Comparison of ENCODE assay signal across 18 cellular contexts in the genomic region with DNA sequence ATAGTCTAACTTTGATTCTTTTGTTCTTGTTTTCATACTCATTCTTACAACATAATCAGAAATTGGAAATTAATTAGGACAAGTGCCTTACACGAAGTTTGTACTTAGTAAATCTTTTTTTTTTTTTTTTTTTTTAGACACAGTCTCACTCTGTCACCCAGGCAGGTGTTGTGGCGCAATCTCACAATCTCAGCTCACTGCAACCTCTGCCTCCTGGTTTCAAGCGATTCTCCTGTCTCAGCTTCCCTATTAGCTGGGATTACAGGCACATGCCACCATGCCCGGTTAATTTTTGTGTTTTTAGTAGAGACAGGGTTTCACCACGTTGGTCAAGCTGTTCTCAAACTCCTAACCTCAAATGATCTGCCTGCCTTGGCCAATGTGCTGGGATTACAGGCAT. TPM values are rescaled to one million over a fixed set of nuclear protein-coding genes. Genes with fewer than 3 reads are reported as not detected.
A peak's percentile ranks its signal among the peaks of the same experiment; 100 is the strongest.
DNase-seq lines count a peak whose midpoint lies in the region; ATAC-seq and TF ChIP-seq lines count a peak whose summit lies in the region.
"Had no signal": no experiment of that assay in that cellular context is flagged by ENCODE, and none has a peak within 500 bp of the region (broad histone marks: within the 10 kb centered on the region; RNA-seq: fewer than 3 reads in every experiment).

No MANE protein-coding gene starts in this region.

- CTCF ChIA-PET in A673 (lab: Charles Lee) = no interaction called here

- no peaks in the 10 kb centered on the region for H3K79me1 ChIP-seq in trophoblast cell (ENCODE audit: low read length)

- intact Hi-C loops in A673 (cut with micrococcal nuclease; ENCODE audit: unreplicated experiment) = no loop called here

- no peaks in the 10 kb centered on the region for H3K27me3 Mint-ChIP-seq in endodermal cell (ENCODE audit: insufficient read depth)
- H3K27me3 Mint-ChIP-seq in activated T-cell treated with anti-CD3 and anti-CD28 coated beads, Interleukin-2, amount 50 U/mL, for 24 hours = no peaks in the 10 kb centered on the region
- H3K27me3 Mint-ChIP-seq: CD4-positive, alpha-beta memory T cell had no signal

- H4K8ac ChIP-seq in trophoblast cell (ENCODE audit: low read depth, low read length) = no peak overlapping the region

- WGBS in endodermal cell (ENCODE audit: insufficient coverage in 1 of 2, insufficient read length in 1 of 2), 2 experiments = 88 to 94% methylated on average over 4 to 5 of the region's 5 CpGs
- WGBS in trophoblast cell (ENCODE audit: extremely low coverage, insufficient coverage, insufficient read length) = no CpG with 5 or more reads among the region's 5 CpGs

- TF ChIP-seq CTCF in WERI-Rb-1 (IDR thresholded peaks at IDR 0.05; ENCODE audit: low read depth, low read length) (no peak), endodermal cell (conservative IDR thresholded peaks at IDR 0.05) (no peak), A673 (conservative IDR thresholded peaks at IDR 0.05; ENCODE audit: low read depth, low read length) (no peak)

- H3K27ac ChIP-seq in WERI-Rb-1 (peak overlapping the region; percentile 71), endodermal cell (ENCODE audit: low read depth, low read length) (no peak overlapping the region), trophoblast cell (ENCODE audit: low read depth, low read length) (no peak overlapping the region), A673 (ENCODE audit: low read depth, low read length, poor library complexity, severe bottlenecking) (no peak overlapping the region)
- H3K27ac ChIP-seq: A549, GM23248 had no signal

- H2BK5ac ChIP-seq in trophoblast cell (ENCODE audit: low read depth, low read length, poor library complexity) = no peak overlapping the region

- H3K36me3 Mint-ChIP-seq in endodermal cell (ENCODE audit: low read depth) = peaks cover 56% of the 10 kb centered on the region
- H3K36me3 Mint-ChIP-seq in activated T-cell treated with anti-CD3 and anti-CD28 coated beads, Interleukin-2, amount 50 U/mL, for 24 hours (ENCODE audit: low read depth) = peaks cover 77% of the 10 kb centered on the region

- H3K36me3 ChIP-seq in WERI-Rb-1 (peaks cover 87% of the 10 kb centered on the region), endodermal cell (ENCODE audit: control insufficient read depth, insufficient read depth, low read length) (peaks cover 43% of the 10 kb centered on the region), trophoblast cell (ENCODE audit: control insufficient read depth in 1 of 2, insufficient read depth in 2 of 2, low read length in 2 of 2) (peaks cover 17 to 23% of the 10 kb centered on the region in 2 experiments), A673 (ENCODE audit: insufficient read depth, low read length, poor library complexity, severe bottlenecking) (peaks cover 62% of the 10 kb centered on the region)

- no peak overlapping the region for H3K4ac ChIP-seq in trophoblast cell (ENCODE audit: low read depth, low read length)

- H3K4me1 ChIP-seq in endodermal cell (ENCODE audit: control insufficient read depth, insufficient read depth, low read length) (no peaks in the 10 kb centered on the region), trophoblast cell (ENCODE audit: control insufficient read depth in 1 of 2, insufficient read depth in 2 of 2, low read length in 2 of 2) (no peaks in the 10 kb centered on the region), A673 (ENCODE audit: insufficient read depth, low read length, poor library complexity, severe bottlenecking) (no peaks in the 10 kb centered on the region)
- H3K4me1 ChIP-seq: A549 had no signal

- H3K9ac ChIP-seq in endodermal cell (ENCODE audit: extremely low read depth, low read length, poor library complexity, severe bottlenecking) (no peak overlapping the region), trophoblast cell (ENCODE audit: low read length) (no peak overlapping the region)
- H3K9ac ChIP-seq: GM23248 had no signal

- no peak for ATAC-seq in GM21381 (IDR thresholded peaks at IDR 0.05; ENCODE audit: unreplicated experiment)
- ATAC-seq: A549 had no signal

- H3K4me3 ChIP-seq in WERI-Rb-1 (ENCODE audit: low read depth, low read length) = no peak overlapping the region
- no peak overlapping the region for H3K4me3 ChIP-seq in endodermal cell (ENCODE audit: low read length)
- no peak overlapping the region for H3K4me3 ChIP-seq in trophoblast cell (ENCODE audit: low read depth, low read length)
- H3K4me3 ChIP-seq in A673 (ENCODE audit: low read depth, low read length, poor library complexity, severe bottlenecking) = no peak overlapping the region
- H3K4me3 ChIP-seq: A549, GM23248 had no signal

- H3K9me3 ChIP-seq in WERI-Rb-1 (ENCODE audit: severe bottlenecking) (peaks cover 4% of the 10 kb centered on the region), endodermal cell (ENCODE audit: control insufficient read depth, low read length) (peaks cover 5% of the 10 kb centered on the region), trophoblast cell (ENCODE audit: insufficient read depth, low read depth, low read length) (peaks cover 3% of the 10 kb centered on the region), A673 (ENCODE audit: low read depth, low read length, poor library complexity, severe bottlenecking) (no peaks in the 10 kb centered on the region)
- H3K9me3 ChIP-seq: A549 had no signal

- no peak overlapping the region for H3K4me3 Mint-ChIP-seq in endodermal cell
- no peak overlapping the region for H3K4me3 Mint-ChIP-seq in activated T-cell treated with anti-CD3 and anti-CD28 coated beads, Interleukin-2, amount 50 U/mL, for 24 hours
- H3K4me3 Mint-ChIP-seq: CD4-positive, alpha-beta memory T cell had no signal

- no peaks in the 10 kb centered on the region for H3K79me2 ChIP-seq in trophoblast cell (ENCODE audit: control insufficient read depth, insufficient read depth, low read length, poor library complexity)

- BruUV-seq in A673 (replicated peaks; lab: Mats Ljungman, UMichigan) = no TSS peak

- H2AFZ ChIP-seq in trophoblast cell (ENCODE audit: insufficient read depth, low read length, poor library complexity) = no peak overlapping the region
- H2AFZ ChIP-seq: GM23248 had no signal

- H3K23ac ChIP-seq in trophoblast cell (ENCODE audit: low read length) = no peak overlapping the region

- H3K4me2 ChIP-seq in trophoblast cell (ENCODE audit: low read length) = no peak overlapping the region
- H3K4me2 ChIP-seq: A549 had no signal

- no peak overlapping the region for H3K14ac ChIP-seq in trophoblast cell (ENCODE audit: low read length)

- no peak overlapping the region for H3K18ac ChIP-seq in trophoblast cell (ENCODE audit: low read length)

- no peak overlapping the region for H3K27ac Mint-ChIP-seq in endodermal cell
- H3K27ac Mint-ChIP-seq in activated T-cell treated with anti-CD3 and anti-CD28 coated beads, Interleukin-2, amount 50 U/mL, for 24 hours = no peak overlapping the region

- DNase-seq in WERI-Rb-1 = peak; percentile 18
- peak; percentile 13 for DNase-seq in endodermal cell
- DNase-seq in trophoblast cell = peak; percentile 23 to 55
- no peak for DNase-seq in NK-92 treated with Interleukin-12 subunit alpha and Interleukin-12 subunit beta, amount 100 ng/mL, for 24 hours (lab: John Stamatoyannopoulos, UW)
- no peak for DNase-seq in activated T-cell treated with anti-CD3 and anti-CD28 coated beads, Interleukin-2, amount 50 U/mL, for 24 hours
- no peak for DNase-seq in A673 (ENCODE audit: low spot score)
- DNase-seq: 8988T; C1 segment of cervical spinal cord; Calu3; CD4-positive, alpha-beta memory T cell; COR-L47; DMS53; DMS79 treated with DMSO at 0.1 percent for 48 hours; GF-D8; GM23248; HCEC 1CT had no signal

- H2BK12ac ChIP-seq in trophoblast cell (ENCODE audit: low read length) = no peak overlapping the region

- H2AK5ac ChIP-seq in trophoblast cell (ENCODE audit: low read length) = no peak overlapping the region

- H4K91ac ChIP-seq in trophoblast cell (ENCODE audit: low read depth, low read length) = no peak overlapping the region

- peaks cover 10% of the 10 kb centered on the region for H3K9me3 Mint-ChIP-seq in endodermal cell
- no peaks in the 10 kb centered on the region for H3K9me3 Mint-ChIP-seq in activated T-cell treated with anti-CD3 and anti-CD28 coated beads, Interleukin-2, amount 50 U/mL, for 24 hours

- H3K27me3 ChIP-seq in WERI-Rb-1 (ENCODE audit: insufficient read depth, low read depth, severe bottlenecking) = no peaks in the 10 kb centered on the region
- no peaks in the 10 kb centered on the region for H3K27me3 ChIP-seq in endodermal cell (ENCODE audit: control insufficient read depth, insufficient read depth, low read length, poor library complexity, severe bottlenecking)
- H3K27me3 ChIP-seq in trophoblast cell (ENCODE audit: insufficient read depth, low read length) = no peaks in the 10 kb centered on the region
- no peaks in the 10 kb centered on the region for H3K27me3 ChIP-seq in A673 (replicated peaks; ENCODE audit: insufficient read depth, low read depth, low read length, poor library complexity)

- POLR2A ChIA-PET in A673 (lab: Charles Lee; ENCODE audit: low non-redundant PET) = no interaction called here

- H4K12ac ChIP-seq in trophoblast cell (ENCODE audit: low read depth, low read length) = no peak overlapping the region

- peaks cover 17% of the 10 kb centered on the region for H3K4me1 Mint-ChIP-seq in endodermal cell
- no peaks in the 10 kb centered on the region for H3K4me1 Mint-ChIP-seq in activated T-cell treated with anti-CD3 and anti-CD28 coated beads, Interleukin-2, amount 50 U/mL, for 24 hours (ENCODE audit: low read depth)

- H2BK120ac ChIP-seq in trophoblast cell (ENCODE audit: insufficient read depth, low read length, poor library complexity) = no peak overlapping the region

RNA-seq across cellular contexts. Expression of a gene that starts 12.4 kb away (rescaled TPM):
- total RNA-seq in endodermal cell = 10 to 100 TPM; 16.3 to 27.1 TPM
- polyA plus RNA-seq in endodermal cell (2013, experiment 1 of 2) = 14.6 TPM
- 11.7 TPM for polyA plus RNA-seq in endodermal cell (2013, experiment 2 of 2)
- polyA plus RNA-seq in trophoblast cell (2013) = 7.7 and 8.0 TPM in 2 replicates
- total RNA-seq in A673 (2021) = 52.7 and 53.4 TPM in 2 replicates

Comparison
In these comparisons a context has a peak if more than half of its experiments do, and no peak if none do; other contexts are left out.
1. DNase-seq: peak in WERI-Rb-1 (single experiment), endodermal cell (single experiment) and trophoblast cell (2 of 2); none in NK-92 treated with Interleukin-12 subunit alpha and Interleukin-12 subunit beta, amount 100 ng/mL, for 24 hours (single experiment), activated T-cell treated with anti-CD3 and anti-CD28 coated beads, Interleukin-2, amount 50 U/mL, for 24 hours (single experiment) and A673 (single experiment).